17 cellular contexts compared by ENCODE assay signal in genomic region chrX:47564438-47565085, GRCh38. TPM values are rescaled to one million over a fixed set of nuclear protein-coding genes. Genes with fewer than 3 reads are reported as not detected.
DNase-seq lines count a peak whose midpoint lies in the region; ATAC-seq and TF ChIP-seq lines count a peak whose summit lies in the region.
"Had no signal": no experiment of that assay in that cellular context is flagged by ENCODE, and none has a peak within 500 bp of the region (broad histone marks: within the 10 kb centered on the region; RNA-seq: fewer than 3 reads in every experiment).

No MANE protein-coding gene starts in this region.

- CTCF ChIA-PET in CD4-positive, alpha-beta T cell (lab: Charles Lee) = no interaction called here

- TF ChIP-seq POLR2A in suprapubic skin (IDR thresholded peaks at IDR 0.05) (no peak), uterus (IDR thresholded peaks at IDR 0.05) (no peak)

- no peak for ATAC-seq in CD4-positive, alpha-beta T cell (ENCODE audit: poor library complexity)
- ATAC-seq: gastrocnemius medialis had no signal

- no peak overlapping the region for H3K4me3 ChIP-seq in H7 (ENCODE audit: insufficient read depth, low read depth, low read length)
- H3K4me3 ChIP-seq in suprapubic skin = no peak overlapping the region
- no peak overlapping the region for H3K4me3 ChIP-seq in uterus
- H3K4me3 ChIP-seq: gastrocnemius medialis, prostate gland, testis had no signal

- POLR2A ChIA-PET in CD4-positive, alpha-beta T cell (lab: Charles Lee) = no interaction called here

- H3K36me3 ChIP-seq in H7 (replicated peaks; ENCODE audit: control insufficient read depth, insufficient read depth, low read length) (peaks cover 3% of the 10 kb centered on the region), suprapubic skin (peaks cover 56% of the 10 kb centered on the region), uterus (no peaks in the 10 kb centered on the region)
- H3K36me3 ChIP-seq: prostate gland had no signal

- H3K36me3 Mint-ChIP-seq in CD4-positive, alpha-beta T cell (ENCODE audit: low read depth) = peaks cover 77% of the 10 kb centered on the region
- H3K36me3 Mint-ChIP-seq in activated naive CD8-positive, alpha-beta T cell = peaks cover 8% of the 10 kb centered on the region
- peaks cover 41% of the 10 kb centered on the region for H3K36me3 Mint-ChIP-seq in nephron (ENCODE audit: low read depth)

- WGBS in suprapubic skin = 75% methylated on average over 3 of the region's 12 CpGs

- no peak for DNase-seq in CD4-positive, alpha-beta T cell
- peak; percentile 47 for DNase-seq in H7
- no peak for DNase-seq in suprapubic skin (ENCODE audit: low spot score in 2 of 2)
- no peak for DNase-seq in uterus
- DNase-seq in DMS114 treated with DMSO at 0.1 percent for 48 hours (lab: John Stamatoyannopoulos, UW; ENCODE audit: unreplicated experiment) = no peak
- DNase-seq in SKM-1 treated with dmso at 0.1 percent for 144 hours (lab: John Stamatoyannopoulos, UW; ENCODE audit: unreplicated experiment) = no peak
- DNase-seq: activated CD4-positive, alpha-beta T cell treated with anti-CD3 and anti-CD28 coated beads for 1 hour; activated gamma-delta T cell treated with Interleukin-2 at 50 U/mL for 16 hours; gastrocnemius medialis; NCI-H2029 treated with DMSO at 0.1 percent for 48 hours; testis had no signal

- no peaks in the 10 kb centered on the region for H3K27me3 ChIP-seq in CD4-positive, alpha-beta T cell (ENCODE audit: control insufficient read depth, insufficient read depth, low read length)
- H3K27me3 ChIP-seq in H7 (ENCODE audit: control insufficient read depth, insufficient read depth, low read length) (no peaks in the 10 kb centered on the region; the same call in 1 of the 2 replicates), suprapubic skin (no peaks in the 10 kb centered on the region), uterus (no peaks in the 10 kb centered on the region)
- H3K27me3 ChIP-seq: gastrocnemius medialis, testis had no signal

- intact Hi-C loops in CD4-positive, alpha-beta T cell (cut with DNase I, micrococcal nuclease) = loop anchor here (5.0 to 10.0 kb wide), 6 partner anchors 58 to 463 kb away; partner anchors contain the start of genes ELK1 (in 1 of the 2), ZNF41 (in 1 of the 2) and ZNF81 (in 1 of the 2)
- intact Hi-C loops in uterus (cut with DNase I; ENCODE audit: low total_unique reads) = no loop called here

- no peak overlapping the region for H3K27ac ChIP-seq in CD4-positive, alpha-beta T cell (ENCODE audit: low read depth, low read length)
- H3K27ac ChIP-seq in suprapubic skin (no peak overlapping the region), uterus (no peak overlapping the region)
- H3K27ac ChIP-seq: C4-2B, gastrocnemius medialis, prostate gland, testis had no signal

- H3K4me1 Mint-ChIP-seq in CD4-positive, alpha-beta T cell (ENCODE audit: low read depth) = peaks cover 48% of the 10 kb centered on the region
- H3K4me1 Mint-ChIP-seq in activated naive CD8-positive, alpha-beta T cell (ENCODE audit: low read depth) = peaks cover 35% of the 10 kb centered on the region
- H3K4me1 Mint-ChIP-seq in nephron = peaks cover 23% of the 10 kb centered on the region

- H3K4me3 Mint-ChIP-seq in CD4-positive, alpha-beta T cell = peak overlapping the region; percentile 66
- H3K4me3 Mint-ChIP-seq in activated naive CD8-positive, alpha-beta T cell = peak overlapping the region; percentile 76
- H3K4me3 Mint-ChIP-seq in nephron = peak overlapping the region; percentile 32 to 68 (median 34)
- H3K4me3 Mint-ChIP-seq: mesothelial cell of epicardium had no signal

- peaks cover 12% of the 10 kb centered on the region for H3K4me1 ChIP-seq in suprapubic skin
- H3K4me1 ChIP-seq in uterus = no peaks in the 10 kb centered on the region
- H3K4me1 ChIP-seq: prostate gland, testis had no signal

- no peak for TF ChIP-seq EP300 in suprapubic skin (IDR thresholded peaks at IDR 0.05)

- H3K27ac Mint-ChIP-seq in CD4-positive, alpha-beta T cell = no peak overlapping the region
- peak overlapping the region; percentile 81 for H3K27ac Mint-ChIP-seq in activated naive CD8-positive, alpha-beta T cell
- peak overlapping the region in 1 of 3 experiments; percentile 12 for H3K27ac Mint-ChIP-seq in nephron
- H3K27ac Mint-ChIP-seq: mesothelial cell of epicardium had no signal

- H3K27me3 Mint-ChIP-seq in CD4-positive, alpha-beta T cell = no peaks in the 10 kb centered on the region
- H3K27me3 Mint-ChIP-seq in activated naive CD8-positive, alpha-beta T cell = no peaks in the 10 kb centered on the region
- H3K27me3 Mint-ChIP-seq in nephron (ENCODE audit: low read depth) = no peaks in the 10 kb centered on the region

- H3K9me3 Mint-ChIP-seq in CD4-positive, alpha-beta T cell = no peaks in the 10 kb centered on the region
- no peaks in the 10 kb centered on the region for H3K9me3 Mint-ChIP-seq in activated naive CD8-positive, alpha-beta T cell (ENCODE audit: low read depth)
- H3K9me3 Mint-ChIP-seq in nephron = peaks cover 10% of the 10 kb centered on the region

- H3K9me3 ChIP-seq in CD4-positive, alpha-beta T cell (ENCODE audit: control insufficient read depth, low read length) = no peaks in the 10 kb centered on the region
- no peaks in the 10 kb centered on the region for H3K9me3 ChIP-seq in suprapubic skin
- no peaks in the 10 kb centered on the region for H3K9me3 ChIP-seq in uterus
- H3K9me3 ChIP-seq: gastrocnemius medialis, prostate gland, testis had no signal

- no peak for TF ChIP-seq CTCF in CD4-positive, alpha-beta T cell (IDR thresholded peaks at IDR 0.05)
- TF ChIP-seq CTCF in nephron (IDR thresholded peaks at IDR 0.05; ENCODE audit: unreplicated experiment in 3 of 3) (no peak), suprapubic skin (IDR thresholded peaks at IDR 0.05) (no peak), uterus (IDR thresholded peaks at IDR 0.05) (no peak)

RNA-seq across cellular contexts. Expression of gene ARAF, which starts 3.6 kb away (rescaled TPM):
- 100 to 1,000 TPM; 119 to 121 TPM for total RNA-seq in CD4-positive, alpha-beta T cell
- 34.4 and 38.2 TPM in 2 replicates for total RNA-seq in H7 (2014; rRNA removed; shearing (Covaris generic))
- total RNA-seq in suprapubic skin (10 to 100 TPM; 32.4 to 60.0 (median 42.2) TPM), uterus (10 to 100 TPM in 3 of 4 donors, 1 to 10 TPM in 1; 5.6 to 65.6 (median 17.6) TPM)

RNA-seq across cellular contexts. Expression of gene TIMP1, which starts 17.7 kb away (rescaled TPM):
- total RNA-seq in CD4-positive, alpha-beta T cell = 10 to 100 TPM; 35.6 to 38.5 TPM
- 59.6 and 66.1 TPM in 2 replicates for total RNA-seq in H7 (2014; rRNA removed; shearing (Covaris generic))
- total RNA-seq in suprapubic skin (10 to 100 TPM; 37.7 to 94.2 (median 69.2) TPM), uterus (100 to 1,000 TPM in 2 of 4 donors, 10 to 100 TPM in 2; 17.9 to 287 (median 111) TPM)

RNA-seq across cellular contexts. Expression of gene SYN1, which starts 55.1 kb away (rescaled TPM):
- under 1 TPM; 0.27 to 0.87 TPM for total RNA-seq in CD4-positive, alpha-beta T cell
- total RNA-seq in H7 (2014; rRNA removed; shearing (Covaris generic)) = 0.81 and 2.1 TPM in 2 replicates
- total RNA-seq in suprapubic skin (1 to 10 TPM in 1 of 4 donors, under 1 TPM in 2, not detected in 1; 0.34 to 2.2 (median 0.89) TPM), uterus (1 to 10 TPM in 2 of 4 donors, not detected in 2; 1.2 to 1.5 TPM)
- total RNA-seq: HT-29 had no signal
